ENCODE assay signal across 8 cellular contexts in genomic region chr1:64898107-64898861, GRCh38.
DNase-seq lines count a peak whose midpoint lies in the region; ATAC-seq, FAIRE-seq and TF ChIP-seq lines count a peak whose summit lies in the region.

No MANE protein-coding gene starts in this region.

- H3K9ac ChIP-seq in keratinocyte (ENCODE audit: control insufficient read depth, extremely low read depth, insufficient read depth, low read length), result peak overlapping the region; percentile 39

- dilution Hi-C loops in keratinocyte (cut with MboI; ENCODE audit: extremely low pct_ligation_motif_present, low sequenced_read_pairs), result no loop called here

- no peaks in the 10 kb centered on the region for H3K9me2 ChIP-seq in OCI-LY7 (ENCODE audit: insufficient read depth, low read length)

- H4K20me1 ChIP-seq in OCI-LY7 (ENCODE audit: insufficient read depth, low read length) (peaks cover 37% of the 10 kb centered on the region), keratinocyte (ENCODE audit: control insufficient read depth, extremely low read depth, insufficient read depth, low read length) (peaks cover 8% of the 10 kb centered on the region)

- POLR2A ChIA-PET in Caco-2 (lab: Charles Lee), result no interaction called here
- POLR2A ChIA-PET in OCI-LY7 (lab: Charles Lee), result interaction anchor here (0.6 to 1.4 kb wide), 7 partner anchors 18 to 122 kb away, joined by 3 to 6 read pairs (median 3); no protein-coding TSS in a partner anchor

- H3K27ac Mint-ChIP-seq in Caco-2 (ENCODE audit: unreplicated experiment), result peak overlapping the region; percentile 52

- ATAC-seq in GM19328 (IDR thresholded peaks at IDR 0.05; ENCODE audit: unreplicated experiment), result peak; percentile 67
- ATAC-seq in HG03280 (IDR thresholded peaks at IDR 0.05; ENCODE audit: unreplicated experiment), result peak; percentile 42

- no peaks in the 10 kb centered on the region for H3K27me3 Mint-ChIP-seq in Caco-2 (ENCODE audit: insufficient read depth, unreplicated experiment)

- H3K9me1 ChIP-seq in keratinocyte (ENCODE audit: control insufficient read depth, extremely low read depth, insufficient read depth, low read length), result peaks cover 4% of the 10 kb centered on the region

- BruUV-seq in Caco-2 (replicated peaks; lab: Mats Ljungman, UMichigan) (TSS peak; percentile 27), OCI-LY7 (replicated peaks; lab: Mats Ljungman, UMichigan) (no TSS peak)

- intact Hi-C loops in Caco-2 (cut with micrococcal nuclease; ENCODE audit: unreplicated experiment), result loop anchor here (1.0 kb wide), 3 partner anchors 18 to 68 kb away; partner anchors contain the start of gene JAK1
- intact Hi-C loops in OCI-LY7 (cut with micrococcal nuclease; ENCODE audit: unreplicated experiment), result no loop called here

- H3K27me3 ChIP-seq in Caco-2 (replicated peaks; ENCODE audit: control insufficient read depth, insufficient read depth, low read length) (no peaks in the 10 kb centered on the region), keratinocyte (ENCODE audit: control insufficient read depth, extremely low read depth, insufficient read depth, low read length) (no peaks in the 10 kb centered on the region)

- TF ChIP-seq CTCF in Caco-2 (IDR thresholded peaks at IDR 0.05; ENCODE audit: insufficient read depth in 1 of 2, low read depth in 1 of 2, low read length in 1 of 2, severe bottlenecking in 1 of 2, unreplicated experiment in 1 of 2) (no peak), OCI-LY7 (conservative IDR thresholded peaks at IDR 0.05; ENCODE audit: low read length) (no peak), keratinocyte (optimal IDR thresholded peaks at IDR 0.05 in 1 of 3, IDR thresholded peaks at IDR 0.05 in 1 of 3, conservative IDR thresholded peaks at IDR 0.05 in 1 of 3; ENCODE audit: extremely low read depth in 1 of 3, insufficient read depth in 2 of 3, low read length in 3 of 3) (no peak)

- peak; percentile 73 for FAIRE-seq in keratinocyte (lab: Jason Lieb, UNC)

- no peaks in the 10 kb centered on the region for H3K9me3 Mint-ChIP-seq in Caco-2 (ENCODE audit: unreplicated experiment)

- H3K9me3 ChIP-seq in Caco-2, result no peaks in the 10 kb centered on the region
- no peaks in the 10 kb centered on the region for H3K9me3 ChIP-seq in OCI-LY7 (ENCODE audit: low read length)
- H3K9me3 ChIP-seq in keratinocyte (ENCODE audit: control insufficient read depth, low read depth, low read length), result no peaks in the 10 kb centered on the region

- H3K4me2 ChIP-seq in OCI-LY7 (ENCODE audit: low read length), result peak overlapping the region; percentile 45
- peak overlapping the region; percentile 69 for H3K4me2 ChIP-seq in keratinocyte (ENCODE audit: control insufficient read depth, extremely low read depth, insufficient read depth, low read depth, low read length)

- no peak overlapping the region for H3K4me3 ChIP-seq in Caco-2 (ENCODE audit: low read depth, low read length)
- H3K4me3 ChIP-seq in OCI-LY7 (ENCODE audit: low read depth, low read length, poor library complexity, severe bottlenecking), result peak overlapping the region; percentile 23
- no peak overlapping the region for H3K4me3 ChIP-seq in keratinocyte (ENCODE audit: control insufficient read depth in 2 of 3, extremely low read depth in 1 of 3, insufficient read depth in 2 of 3, low read depth in 1 of 3, low read length in 3 of 3)

- H3K36me3 ChIP-seq in Caco-2 (ENCODE audit: control insufficient read depth, insufficient read depth, low read length) (no peaks in the 10 kb centered on the region), OCI-LY7 (ENCODE audit: insufficient read depth, low read length) (no peaks in the 10 kb centered on the region), keratinocyte (ENCODE audit: control insufficient read depth in 2 of 2, extremely low read depth in 1 of 2, insufficient read depth in 2 of 2, low read length in 2 of 2) (no peaks in the 10 kb centered on the region)

- DNase-seq in Caco-2, result peak; percentile 67 to 78
- DNase-seq in OCI-LY7 (ENCODE audit: low spot score), result peak; percentile 46
- DNase-seq in brain pericyte (ENCODE audit: low read depth, low spot score), result peak; percentile 66
- peak; percentile 72 for DNase-seq in keratinocyte (ENCODE audit: low read depth, low spot score)
- peak; percentile 36 for DNase-seq in stimulated activated CD4-positive, alpha-beta T cell treated with anti-CD3 and anti-CD28 coated beads, Interleukin-1b, Interleukin-23, amount 100 ng/mL, for 48 hours
- no peak for DNase-seq in cerebellum (ENCODE audit: low spot score)

- CTCF ChIA-PET in Caco-2 (lab: Charles Lee) (no interaction called here), OCI-LY7 (lab: Charles Lee; ENCODE audit: unreplicated experiment) (no interaction called here)

- no peaks in the 10 kb centered on the region for H3K36me3 Mint-ChIP-seq in Caco-2 (ENCODE audit: insufficient read depth, unreplicated experiment)

- H3K79me2 ChIP-seq in OCI-LY7 (ENCODE audit: insufficient read depth, low read depth, low read length), result peaks cover 75% of the 10 kb centered on the region
- peaks cover 35% of the 10 kb centered on the region for H3K79me2 ChIP-seq in keratinocyte (ENCODE audit: control insufficient read depth, insufficient read depth, low read length)

- H3K4me1 ChIP-seq in Caco-2, result peaks cover 49% of the 10 kb centered on the region
- peaks cover 42% of the 10 kb centered on the region for H3K4me1 ChIP-seq in OCI-LY7 (ENCODE audit: insufficient read depth, low read length, poor library complexity, severe bottlenecking)
- peaks cover 35% of the 10 kb centered on the region for H3K4me1 ChIP-seq in keratinocyte (ENCODE audit: control insufficient read depth, extremely low read depth, insufficient read depth, low read length)

- no peak overlapping the region for H3K4me3 Mint-ChIP-seq in Caco-2 (ENCODE audit: unreplicated experiment)

- H3K4me1 Mint-ChIP-seq in Caco-2 (ENCODE audit: low read depth, unreplicated experiment), result peaks cover 32% of the 10 kb centered on the region

- H2AFZ ChIP-seq in OCI-LY7 (ENCODE audit: low read length), result no peak overlapping the region
- no peak overlapping the region for H2AFZ ChIP-seq in keratinocyte (ENCODE audit: control insufficient read depth, low read length)

- H3K27ac ChIP-seq in OCI-LY7 (ENCODE audit: low read depth, low read length, poor library complexity, severe bottlenecking) (peak overlapping the region; percentile 31), keratinocyte (ENCODE audit: control insufficient read depth, insufficient read depth, low read length) (peak overlapping the region; percentile 76)
